33 cellular contexts compared by ENCODE assay signal in the genomic region with DNA sequence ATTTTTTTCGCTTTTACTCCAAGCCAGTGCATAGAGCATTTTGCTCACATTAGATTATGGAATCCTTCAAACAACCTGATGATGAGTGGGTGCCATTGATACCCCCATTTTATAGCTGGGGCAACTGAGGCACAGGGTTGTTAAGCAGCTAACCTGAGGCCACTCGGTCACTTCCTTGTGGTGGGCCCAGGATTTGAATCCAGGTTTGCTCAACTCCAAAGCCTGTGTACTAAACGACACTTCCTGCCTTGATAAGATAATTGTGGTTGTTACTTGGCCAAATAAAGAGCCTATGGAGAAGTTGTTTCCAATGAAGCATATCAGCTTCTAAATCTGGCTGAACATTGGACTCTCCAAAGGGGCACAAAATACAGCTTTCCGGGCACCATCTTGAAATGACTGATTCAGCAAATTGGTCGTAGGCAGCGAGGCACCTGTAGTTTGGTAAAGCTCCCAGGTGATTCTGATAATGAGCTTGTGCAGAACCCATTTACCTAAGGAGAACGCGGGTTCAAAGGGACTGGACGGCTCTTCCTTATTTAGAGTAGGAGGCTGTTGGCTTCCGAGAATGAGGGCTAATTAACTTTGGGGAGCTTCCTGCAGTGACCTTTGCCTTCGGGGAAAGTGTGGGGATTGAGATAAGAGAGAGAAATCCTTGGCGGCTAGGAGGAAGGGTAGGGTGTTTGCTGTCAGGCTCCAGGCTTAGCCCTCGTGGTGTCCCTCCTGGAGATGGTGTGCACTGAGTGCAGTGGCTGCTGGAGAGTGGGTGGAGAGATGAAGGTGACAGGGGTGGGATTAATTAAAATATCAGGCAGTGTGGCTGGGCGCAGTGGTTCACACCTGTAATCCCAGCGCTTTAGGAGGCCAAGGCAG. TPM values are rescaled to one million over a fixed set of nuclear protein-coding genes. Genes with fewer than 3 reads are reported as not detected.
A peak's percentile ranks its signal among the peaks of the same experiment; 100 is the strongest.
DNase-seq lines count a peak whose midpoint lies in the region; ATAC-seq and TF ChIP-seq lines count a peak whose summit lies in the region.
"Had no signal": no experiment of that assay in that cellular context is flagged by ENCODE, and none has a peak within 500 bp of the region (broad histone marks: within the 10 kb centered on the region; RNA-seq: fewer than 3 reads in every experiment).

No MANE protein-coding gene starts in this region.

- peak overlapping the region; percentile 24 to 35 for H3K9ac ChIP-seq in mucosa of rectum (ENCODE audit: low read depth in 1 of 2, low read length in 2 of 2)

- no peaks in the 10 kb centered on the region for H3K9me3 ChIP-seq in mucosa of rectum (ENCODE audit: control insufficient read depth in 2 of 2, low read length in 2 of 2)
- H3K9me3 ChIP-seq: breast epithelium, thyroid gland had no signal

- TF ChIP-seq CTCF in VCaP (conservative IDR thresholded peaks at IDR 0.05) (no peak), nephron progenitor cell (IDR thresholded peaks at IDR 0.05) (no peak), GM10248 (IDR thresholded peaks at IDR 0.05; ENCODE audit: control extremely low read depth, extremely low read depth, low read depth, missing control alignments) (no peak)
- TF ChIP-seq CTCF in activated CD8-positive, alpha-beta T cell treated with anti-CD3 and anti-CD28 coated beads for 36 hours (IDR thresholded peaks at IDR 0.05): no peak

- H3K4me3 Mint-ChIP-seq in nephron progenitor cell: no peak overlapping the region
- no peak overlapping the region for H3K4me3 Mint-ChIP-seq in activated CD8-positive, alpha-beta T cell treated with anti-CD3 and anti-CD28 coated beads for 36 hours
- H3K4me3 Mint-ChIP-seq: activated B cell treated with CpG ODN at 0.5 μM for 24 hours; activated naive CD4-positive, alpha-beta T cell treated with anti-CD3 and anti-CD28 coated beads, Interleukin-2, amount 10 ng/mL, durations not matched to agents 7 days and 5 days; nephron; stimulated activated naive CD8-positive, alpha-beta T cell treated with anti-CD3 and anti-CD28 coated beads, Interleukin-15, amount 100 ng/mL, for 72 hours had no signal

- peak; percentile 54 for DNase-seq in CMK (ENCODE audit: low read depth)
- peak; percentile 54 for DNase-seq in KBM-7
- no peak for DNase-seq in nephron progenitor cell
- no peak for DNase-seq in activated CD8-positive, alpha-beta T cell treated with anti-CD3 and anti-CD28 coated beads for 36 hours
- DNase-seq in GM10248 (ENCODE audit: extremely low spot score): no peak
- DNase-seq: activated B cell treated with CpG ODN at 0.5 μM for 24 hours; activated naive CD4-positive, alpha-beta T cell treated with anti-CD3 and anti-CD28 coated beads, Interleukin-2, amount 10 ng/mL, durations not matched to agents 7 days and 5 days; amygdala; COR-L47; DND-41; effector memory CD4-positive, alpha-beta T cell; erythroblast; glutamatergic neuron; NCI-H1092; NCI-H2029; NCI-H69; retina; stimulated activated CD4-positive, alpha-beta T cell treated with anti-CD3 and anti-CD28 coated beads, Interleukin-1b, Interleukin-23, amount 100 ng/mL, for 48 hours; stimulated activated CD8-positive, alpha-beta memory T cell treated with anti-CD3 and anti-CD28 coated beads, Interleukin-4, amount 100 ng/mL, for 48 hours; stimulated activated naive CD8-positive, alpha-beta T cell treated with anti-CD3 and anti-CD28 coated beads, Interleukin-15, amount 100 ng/mL, for 72 hours; thyroid gland had no signal

- H3K27me3 Mint-ChIP-seq in nephron progenitor cell (ENCODE audit: low read depth, poor library complexity): peaks cover 19% of the 10 kb centered on the region
- H3K27me3 Mint-ChIP-seq in activated CD8-positive, alpha-beta T cell treated with anti-CD3 and anti-CD28 coated beads for 36 hours: peaks cover 12% of the 10 kb centered on the region
- H3K27me3 Mint-ChIP-seq: activated B cell treated with CpG ODN at 0.5 μM for 24 hours had no signal

- no peaks in the 10 kb centered on the region for H3K36me3 Mint-ChIP-seq in nephron progenitor cell (ENCODE audit: low read depth)
- no peaks in the 10 kb centered on the region for H3K36me3 Mint-ChIP-seq in activated CD8-positive, alpha-beta T cell treated with anti-CD3 and anti-CD28 coated beads for 36 hours (ENCODE audit: low read depth)
- H3K36me3 Mint-ChIP-seq: activated naive CD4-positive, alpha-beta T cell treated with anti-CD3 and anti-CD28 coated beads, Interleukin-2, amount 10 ng/mL, durations not matched to agents 7 days and 5 days had no signal

- in situ Hi-C loops in KBM-7 (cut with MboI; ENCODE audit: low pct_unique_long_range_greater_than_20kb, low sequenced_read_pairs): no loop called here

- CTCF ChIA-PET in activated CD8-positive, alpha-beta T cell treated with anti-CD3 and anti-CD28 coated beads for 36 hours (lab: Charles Lee): interaction anchor here (1.2 kb wide), 1 partner anchor 16 kb away, joined by 4 read pairs; no protein-coding TSS in a partner anchor
- CTCF ChIA-PET in GM10248 (lab: Yijun Ruan, JAX): interaction anchor here (1.1 kb wide), 2 partner anchors 17 to 288 kb away, joined by 3 to 6 read pairs; no protein-coding TSS in a partner anchor

- H3K4me1 ChIP-seq in mucosa of rectum (ENCODE audit: control insufficient read depth in 2 of 2, insufficient read depth in 2 of 2, low read length in 2 of 2): peaks cover 43 to 71% of the 10 kb centered on the region in 2 donors
- H3K4me1 ChIP-seq: breast epithelium, thyroid gland had no signal

- ATAC-seq in activated CD8-positive, alpha-beta T cell treated with anti-CD3 and anti-CD28 coated beads for 36 hours: no peak
- no peak for ATAC-seq in GM18519 (IDR thresholded peaks at IDR 0.05; ENCODE audit: low FRiP score, unreplicated experiment)
- ATAC-seq: SK-N-SH treated with all-trans-retinoic acid at 6 μM for 48 hours; stimulated activated naive CD8-positive, alpha-beta T cell treated with anti-CD3 and anti-CD28 coated beads, Interleukin-15, amount 100 ng/mL, for 72 hours had no signal

- H3K27ac Mint-ChIP-seq in nephron progenitor cell: no peak overlapping the region
- no peak overlapping the region for H3K27ac Mint-ChIP-seq in activated CD8-positive, alpha-beta T cell treated with anti-CD3 and anti-CD28 coated beads for 36 hours
- H3K27ac Mint-ChIP-seq: activated B cell treated with CpG ODN at 0.5 μM for 24 hours; activated naive CD4-positive, alpha-beta T cell treated with anti-CD3 and anti-CD28 coated beads, Interleukin-2, amount 10 ng/mL, durations not matched to agents 7 days and 5 days; stimulated activated naive CD8-positive, alpha-beta T cell treated with anti-CD3 and anti-CD28 coated beads, Interleukin-15, amount 100 ng/mL, for 72 hours had no signal

- H3K4me3 ChIP-seq in mucosa of rectum (ENCODE audit: low read length in 2 of 2): peak overlapping the region; percentile 26 to 44
- H3K4me3 ChIP-seq: breast epithelium, lung, smooth muscle cell, thyroid gland had no signal

- no peaks in the 10 kb centered on the region for H3K27me3 ChIP-seq in mucosa of rectum (ENCODE audit: control insufficient read depth in 2 of 2, insufficient read depth in 2 of 2, low read length in 2 of 2)
- H3K27me3 ChIP-seq: breast epithelium, thyroid gland had no signal

- peaks cover 33% of the 10 kb centered on the region for H3K4me1 Mint-ChIP-seq in nephron progenitor cell
- peaks cover 11% of the 10 kb centered on the region for H3K4me1 Mint-ChIP-seq in activated CD8-positive, alpha-beta T cell treated with anti-CD3 and anti-CD28 coated beads for 36 hours (ENCODE audit: low read depth)

- no peaks in the 10 kb centered on the region for H3K36me3 ChIP-seq in mucosa of rectum (ENCODE audit: control insufficient read depth in 2 of 2, insufficient read depth in 2 of 2, low read length in 2 of 2)
- H3K36me3 ChIP-seq: breast epithelium, thyroid gland had no signal

- intact Hi-C loops in activated CD8-positive, alpha-beta T cell treated with anti-CD3 and anti-CD28 coated beads for 36 hours (cut with micrococcal nuclease): no loop called here

- no peaks in the 10 kb centered on the region for H3K9me3 Mint-ChIP-seq in nephron progenitor cell
- H3K9me3 Mint-ChIP-seq in activated CD8-positive, alpha-beta T cell treated with anti-CD3 and anti-CD28 coated beads for 36 hours: no peaks in the 10 kb centered on the region
- H3K9me3 Mint-ChIP-seq: activated B cell treated with CpG ODN at 0.5 μM for 24 hours; activated naive CD4-positive, alpha-beta T cell treated with anti-CD3 and anti-CD28 coated beads, Interleukin-2, amount 10 ng/mL, durations not matched to agents 7 days and 5 days; nephron; stimulated activated naive CD8-positive, alpha-beta T cell treated with anti-CD3 and anti-CD28 coated beads, Interleukin-15, amount 100 ng/mL, for 72 hours had no signal

- H3K27ac ChIP-seq in VCaP: peak overlapping the region; percentile 92; the same call in 1 of the 2 replicates
- peak overlapping the region; percentile 97 to 98 for H3K27ac ChIP-seq in mucosa of rectum (ENCODE audit: low read depth in 2 of 2, low read length in 2 of 2)
- H3K27ac ChIP-seq: breast epithelium, HL-60, thyroid gland had no signal

- POLR2A ChIA-PET in activated CD8-positive, alpha-beta T cell treated with anti-CD3 and anti-CD28 coated beads for 36 hours (lab: Charles Lee): no interaction called here
- POLR2A ChIA-PET in GM10248 (lab: Yijun Ruan, JAX): no interaction called here

RNA-seq across cellular contexts. Expression of gene EHF, which starts 17.5 kb away (rescaled TPM):
- total RNA-seq in activated CD8-positive, alpha-beta T cell treated with anti-CD3 and anti-CD28 coated beads for 36 hours: not detected
- total RNA-seq: H1; osteocyte; T-helper 2 cell treated with Interferon-gamma antibody and Interleukin-4, amounts not matched to agents 100 ng/mL and 5 ng/mL, for 36 hours had no signal

Comparison
In these comparisons a context has a peak if more than half of its experiments do, and no peak if none do; other contexts are left out.
1. DNase-seq: peak in CMK (single experiment) and KBM-7 (single experiment); none in nephron progenitor cell (single experiment), activated CD8-positive, alpha-beta T cell treated with anti-CD3 and anti-CD28 coated beads for 36 hours (single experiment) and GM10248 (single experiment).